1 cellular context compared by ENCODE assay signal in genomic region chr12:108627134-108627920, GRCh38.
TF ChIP-seq lines count a peak whose summit lies in the region.

No MANE protein-coding gene starts in this region.

TF ChIP-seq in K562, 482 proteins besides CTCF, POLR2A, EP300 and RAD21:
- TF ChIP-seq ZFP36 (IDR thresholded peaks at IDR 0.05; ENCODE audit: low read depth, low read length, partially characterized antibody) = peak; percentile 41
- peak; percentile 81 for TF ChIP-seq ESRRA (IDR thresholded peaks at IDR 0.05; ENCODE audit: borderline replicate concordance, low read depth)
- TF ChIP-seq KLF10 (CRISPR knock-in tag; IDR thresholded peaks at IDR 0.05) = no peak
- TF ChIP-seq HDAC1 (IDR thresholded peaks at IDR 0.05) = 0 out of 4 replicates have a peak, but pooled peaks of 1 of the 2 experiments have one; percentile 11
- TF ChIP-seq ADNP (tag; IDR thresholded peaks at IDR 0.05) = peak; percentile 30; the same call in 1 of the 2 replicates
- TF ChIP-seq CHD4 (IDR thresholded peaks at IDR 0.05; ENCODE audit: insufficient read depth, insufficient replicate concordance, low read depth, low read length, poor library complexity, severe bottlenecking) = peak; percentile 54
- TF ChIP-seq TAF1 (IDR thresholded peaks at IDR 0.05; ENCODE audit: control insufficient read depth, extremely low read depth, insufficient read depth, low read length, severe bottlenecking) = peak; percentile 11
- peak; percentile 83 for TF ChIP-seq ZNF121 (CRISPR knock-in tag; conservative IDR thresholded peaks at IDR 0.05)
- TF ChIP-seq, protein P1, sequence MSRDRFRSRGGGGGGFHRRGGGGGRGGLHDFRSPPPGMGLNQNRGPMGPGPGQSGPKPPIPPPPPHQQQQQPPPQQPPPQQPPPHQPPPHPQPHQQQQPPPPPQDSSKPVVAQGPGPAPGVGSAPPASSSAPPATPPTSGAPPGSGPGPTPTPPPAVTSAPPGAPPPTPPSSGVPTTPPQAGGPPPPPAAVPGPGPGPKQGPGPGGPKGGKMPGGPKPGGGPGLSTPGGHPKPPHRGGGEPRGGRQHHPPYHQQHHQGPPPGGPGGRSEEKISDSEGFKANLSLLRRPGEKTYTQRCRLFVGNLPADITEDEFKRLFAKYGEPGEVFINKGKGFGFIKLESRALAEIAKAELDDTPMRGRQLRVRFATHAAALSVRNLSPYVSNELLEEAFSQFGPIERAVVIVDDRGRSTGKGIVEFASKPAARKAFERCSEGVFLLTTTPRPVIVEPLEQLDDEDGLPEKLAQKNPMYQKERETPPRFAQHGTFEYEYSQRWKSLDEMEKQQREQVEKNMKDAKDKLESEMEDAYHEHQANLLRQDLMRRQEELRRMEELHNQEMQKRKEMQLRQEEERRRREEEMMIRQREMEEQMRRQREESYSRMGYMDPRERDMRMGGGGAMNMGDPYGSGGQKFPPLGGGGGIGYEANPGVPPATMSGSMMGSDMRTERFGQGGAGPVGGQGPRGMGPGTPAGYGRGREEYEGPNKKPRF (IDR thresholded peaks at IDR 0.05; ENCODE audit: low read depth, low read length) = no peak
- peak; percentile 20 for TF ChIP-seq RBM25 (IDR thresholded peaks at IDR 0.05; ENCODE audit: low read depth, low read length, severe bottlenecking)
- no peak for TF ChIP-seq HCFC1 (IDR thresholded peaks at IDR 0.05; ENCODE audit: low read depth, low read length)
- no peak for TF ChIP-seq ZNF217 (CRISPR knock-in tag; IDR thresholded peaks at IDR 0.05)
- TF ChIP-seq, protein P2, sequence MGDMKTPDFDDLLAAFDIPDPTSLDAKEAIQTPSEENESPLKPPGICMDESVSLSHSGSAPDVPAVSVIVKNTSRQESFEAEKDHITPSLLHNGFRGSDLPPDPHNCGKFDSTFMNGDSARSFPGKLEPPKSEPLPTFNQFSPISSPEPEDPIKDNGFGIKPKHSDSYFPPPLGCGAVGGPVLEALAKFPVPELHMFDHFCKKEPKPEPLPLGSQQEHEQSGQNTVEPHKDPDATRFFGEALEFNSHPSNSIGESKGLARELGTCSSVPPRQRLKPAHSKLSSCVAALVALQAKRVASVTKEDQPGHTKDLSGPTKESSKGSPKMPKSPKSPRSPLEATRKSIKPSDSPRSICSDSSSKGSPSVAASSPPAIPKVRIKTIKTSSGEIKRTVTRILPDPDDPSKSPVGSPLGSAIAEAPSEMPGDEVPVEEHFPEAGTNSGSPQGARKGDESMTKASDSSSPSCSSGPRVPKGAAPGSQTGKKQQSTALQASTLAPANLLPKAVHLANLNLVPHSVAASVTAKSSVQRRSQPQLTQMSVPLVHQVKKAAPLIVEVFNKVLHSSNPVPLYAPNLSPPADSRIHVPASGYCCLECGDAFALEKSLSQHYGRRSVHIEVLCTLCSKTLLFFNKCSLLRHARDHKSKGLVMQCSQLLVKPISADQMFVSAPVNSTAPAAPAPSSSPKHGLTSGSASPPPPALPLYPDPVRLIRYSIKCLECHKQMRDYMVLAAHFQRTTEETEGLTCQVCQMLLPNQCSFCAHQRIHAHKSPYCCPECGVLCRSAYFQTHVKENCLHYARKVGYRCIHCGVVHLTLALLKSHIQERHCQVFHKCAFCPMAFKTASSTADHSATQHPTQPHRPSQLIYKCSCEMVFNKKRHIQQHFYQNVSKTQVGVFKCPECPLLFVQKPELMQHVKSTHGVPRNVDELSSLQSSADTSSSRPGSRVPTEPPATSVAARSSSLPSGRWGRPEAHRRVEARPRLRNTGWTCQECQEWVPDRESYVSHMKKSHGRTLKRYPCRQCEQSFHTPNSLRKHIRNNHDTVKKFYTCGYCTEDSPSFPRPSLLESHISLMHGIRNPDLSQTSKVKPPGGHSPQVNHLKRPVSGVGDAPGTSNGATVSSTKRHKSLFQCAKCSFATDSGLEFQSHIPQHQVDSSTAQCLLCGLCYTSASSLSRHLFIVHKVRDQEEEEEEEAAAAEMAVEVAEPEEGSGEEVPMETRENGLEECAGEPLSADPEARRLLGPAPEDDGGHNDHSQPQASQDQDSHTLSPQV (IDR thresholded peaks at IDR 0.05) = peak; percentile 46; the same call in 1 of the 2 replicates
- TF ChIP-seq BCOR (IDR thresholded peaks at IDR 0.05) = 0 out of 2 replicates have a peak, but pooled peaks have one; percentile 46
- TF ChIP-seq NCOA1 (IDR thresholded peaks at IDR 0.05; ENCODE audit: low read depth) = no peak
- TF ChIP-seq PRMT5 (CRISPR knock-in tag; IDR thresholded peaks at IDR 0.05) = no peak
- TF ChIP-seq, protein P3, sequence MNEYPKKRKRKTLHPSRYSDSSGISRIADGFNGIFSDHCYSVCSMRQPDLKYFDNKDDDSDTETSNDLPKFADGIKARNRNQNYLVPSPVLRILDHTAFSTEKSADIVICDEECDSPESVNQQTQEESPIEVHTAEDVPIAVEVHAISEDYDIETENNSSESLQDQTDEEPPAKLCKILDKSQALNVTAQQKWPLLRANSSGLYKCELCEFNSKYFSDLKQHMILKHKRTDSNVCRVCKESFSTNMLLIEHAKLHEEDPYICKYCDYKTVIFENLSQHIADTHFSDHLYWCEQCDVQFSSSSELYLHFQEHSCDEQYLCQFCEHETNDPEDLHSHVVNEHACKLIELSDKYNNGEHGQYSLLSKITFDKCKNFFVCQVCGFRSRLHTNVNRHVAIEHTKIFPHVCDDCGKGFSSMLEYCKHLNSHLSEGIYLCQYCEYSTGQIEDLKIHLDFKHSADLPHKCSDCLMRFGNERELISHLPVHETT (CRISPR knock-in tag; conservative IDR thresholded peaks at IDR 0.05 in 1 of 2, IDR thresholded peaks at IDR 0.05 in 1 of 2) = peak in 1 of 2 experiments; percentile 11; a peak in 1 of 4 replicates
- TF ChIP-seq TAL1 (IDR thresholded peaks at IDR 0.05) = no peak
- TF ChIP-seq BHLHE40 (IDR thresholded peaks at IDR 0.05; ENCODE audit: low read length) = no peak
- TF ChIP-seq RBBP5 (IDR thresholded peaks at IDR 0.05; ENCODE audit: borderline replicate concordance, insufficient read depth, low read length, poor library complexity, severe bottlenecking) = no peak
- peak; percentile 5 to 54; a peak in 1 of 4 replicates for TF ChIP-seq KDM1A (IDR thresholded peaks at IDR 0.05)
- 0 out of 2 replicates have a peak, but pooled peaks have one; percentile 23 for TF ChIP-seq EHMT2 (IDR thresholded peaks at IDR 0.05)
- no peak for TF ChIP-seq HMBOX1 (IDR thresholded peaks at IDR 0.05)
